16 cellular contexts compared by ENCODE assay signal in genomic region chr2:39179974-39180960, GRCh38. TPM values are rescaled to one million over a fixed set of nuclear protein-coding genes. Genes with fewer than 3 reads are reported as not detected.
DNase-seq lines count a peak whose midpoint lies in the region; ATAC-seq and TF ChIP-seq lines count a peak whose summit lies in the region.
"Had no signal": no experiment of that assay in that cellular context is flagged by ENCODE, and none has a peak within 500 bp of the region (broad histone marks: within the 10 kb centered on the region; RNA-seq: fewer than 3 reads in every experiment).

No MANE protein-coding gene starts in this region.

- no peak overlapping the region for H3K4me3 Mint-ChIP-seq in mesothelial cell of epicardium

- no peaks in the 10 kb centered on the region for H3K79me2 ChIP-seq in SK-N-SH (ENCODE audit: insufficient read depth)

- H3K36me3 ChIP-seq in SK-N-SH (replicated peaks in 1 of 2; ENCODE audit: control insufficient read depth in 1 of 2, insufficient read depth in 2 of 2, low read length in 1 of 2), result peaks cover 4% of the 10 kb centered on the region in 2 experiments
- H3K36me3 ChIP-seq: BLaER1 treated with 17β-estradiol and CSF1 and Interleukin-3, amounts not matched to agents 10 nM and 100 nM had no signal

- WGBS in SK-N-SH (ENCODE audit: low lambda C conversion rate), result 87% methylated on average over 12 of the region's 12 CpGs

- peaks cover 5% of the 10 kb centered on the region for H3K9me3 Mint-ChIP-seq in mesothelial cell of epicardium

- TF ChIP-seq RAD21 in SK-N-SH (IDR thresholded peaks at IDR 0.05; ENCODE audit: low read length), result no peak

- no peak overlapping the region for H3K4me2 ChIP-seq in SK-N-SH
- H3K4me2 ChIP-seq: BLaER1 treated with 17β-estradiol and CSF1 and Interleukin-3, amounts not matched to agents 10 nM and 100 nM; KMS-11 had no signal

- H3F3A ChIP-seq in SK-N-SH (replicated peaks; ENCODE audit: insufficient read depth), result no peaks in the 10 kb centered on the region

- H3K27ac Mint-ChIP-seq in mesothelial cell of epicardium, result peak overlapping the region; percentile 40

- no peak for TF ChIP-seq EP300 in SK-N-SH (IDR thresholded peaks at IDR 0.05; ENCODE audit: borderline replicate concordance in 1 of 2, low read depth in 1 of 2, low read length in 1 of 2)

- H4K20me1 ChIP-seq in SK-N-SH (ENCODE audit: insufficient read depth), result no peaks in the 10 kb centered on the region
- H4K20me1 ChIP-seq: BLaER1 treated with 17β-estradiol and CSF1 and Interleukin-3, amounts not matched to agents 10 nM and 100 nM had no signal

- TF ChIP-seq CTCF in SK-N-SH (IDR thresholded peaks at IDR 0.05), result no peak
- no peak for TF ChIP-seq CTCF in VCaP (conservative IDR thresholded peaks at IDR 0.05)
- TF ChIP-seq CTCF in mesothelial cell of epicardium (IDR thresholded peaks at IDR 0.05; ENCODE audit: unreplicated experiment), result no peak
- no peak for TF ChIP-seq CTCF in foreskin keratinocyte (conservative IDR thresholded peaks at IDR 0.05)

- no peak overlapping the region for H3K4me3 ChIP-seq in SK-N-SH (ENCODE audit: low read depth in 2 of 2, low read length in 1 of 2)
- H3K4me3 ChIP-seq: BLaER1 treated with 17β-estradiol and CSF1 and Interleukin-3, amounts not matched to agents 10 nM and 100 nM had no signal

- no peaks in the 10 kb centered on the region for H3K27me3 Mint-ChIP-seq in mesothelial cell of epicardium (ENCODE audit: low read depth)

- H3K27me3 ChIP-seq in SK-N-SH (ENCODE audit: insufficient read depth) (no peaks in the 10 kb centered on the region), foreskin keratinocyte (peaks cover 9% of the 10 kb centered on the region)
- H3K27me3 ChIP-seq: BLaER1 treated with 17β-estradiol and CSF1 and Interleukin-3, amounts not matched to agents 10 nM and 100 nM had no signal

- CTCF ChIA-PET in SK-N-SH (lab: Yijun Ruan, JAX), result interaction anchor here (1.0 to 1.9 kb wide), 3 partner anchors 12 to 121 kb away, joined by 3 to 9 read pairs (median 4); no protein-coding TSS in a partner anchor

- POLR2A ChIA-PET in SK-N-SH (lab: Yijun Ruan, JAX), result interaction anchor here (0.8 kb wide), 1 partner anchor 13 kb away, joined by 3 read pairs; no protein-coding TSS in a partner anchor

- peaks cover 10% of the 10 kb centered on the region for H3K4me1 Mint-ChIP-seq in mesothelial cell of epicardium

- no peak for ATAC-seq in SK-N-SH treated with all-trans-retinoic acid at 6 μM for 48 hours
- ATAC-seq in foreskin keratinocyte, result no peak
- no peak for ATAC-seq in HG03432 (IDR thresholded peaks at IDR 0.05; ENCODE audit: unreplicated experiment)
- ATAC-seq in HG03442 (IDR thresholded peaks at IDR 0.05; ENCODE audit: unreplicated experiment), result no peak

- no peaks in the 10 kb centered on the region for H3K36me3 Mint-ChIP-seq in mesothelial cell of epicardium

- H3K9me3 ChIP-seq in SK-N-SH, result no peaks in the 10 kb centered on the region
- H3K9me3 ChIP-seq: BLaER1 treated with 17β-estradiol and CSF1 and Interleukin-3, amounts not matched to agents 10 nM and 100 nM had no signal

- DNase-seq in SK-N-SH (peak; percentile 57), mesothelial cell of epicardium (ENCODE audit: low spot score in 2 of 2, unreplicated experiment in 2 of 2) (no peak), foreskin keratinocyte (no peak), CD1c-positive myeloid dendritic cell (ENCODE audit: extremely low spot score) (no peak)
- DNase-seq: DMS153; MM.1S; NCI-H1105; NCI-H187 treated with DMSO at 0.1 percent for 48 hours; NCI-H526 treated with DMSO at 0.1 percent for 48 hours; NK-92 treated with Interleukin-12 subunit alpha and Interleukin-12 subunit beta, amount 100 ng/mL, for 24 hours had no signal

- no peak overlapping the region for H2AFZ ChIP-seq in SK-N-SH (ENCODE audit: low read depth)

- peaks cover 0 to 11% of the 10 kb centered on the region in 2 experiments; a peak in 1 of 4 replicates for H3K4me1 ChIP-seq in SK-N-SH (ENCODE audit: control insufficient read depth in 1 of 2, insufficient read depth in 2 of 2, low read depth in 1 of 2, low read length in 1 of 2)
- no peaks in the 10 kb centered on the region for H3K4me1 ChIP-seq in foreskin keratinocyte
- H3K4me1 ChIP-seq: BLaER1 treated with 17β-estradiol and CSF1 and Interleukin-3, amounts not matched to agents 10 nM and 100 nM had no signal

- H3K27ac ChIP-seq in SK-N-SH (ENCODE audit: low read depth in 2 of 2, low read length in 1 of 2), result no peak overlapping the region
- peak overlapping the region; percentile 60 for H3K27ac ChIP-seq in VCaP
- no peak overlapping the region for H3K27ac ChIP-seq in foreskin keratinocyte
- H3K27ac ChIP-seq: BLaER1 treated with 17β-estradiol and CSF1 and Interleukin-3, amounts not matched to agents 10 nM and 100 nM; KMS-11 had no signal

- H3K9me2 ChIP-seq in SK-N-SH, result no peaks in the 10 kb centered on the region

- no peak overlapping the region for H3K9ac ChIP-seq in SK-N-SH
- H3K9ac ChIP-seq: BLaER1 treated with 17β-estradiol and CSF1 and Interleukin-3, amounts not matched to agents 10 nM and 100 nM; KMS-11 had no signal

TF ChIP-seq in SK-N-SH, 30 proteins besides CTCF, POLR2A, EP300 and RAD21 (continues in another document):
- TF ChIP-seq RCOR1 (IDR thresholded peaks at IDR 0.05; ENCODE audit: low read length) (no peak), MEF2A (IDR thresholded peaks at IDR 0.05; ENCODE audit: borderline replicate concordance, low read depth) (no peak), REST (IDR thresholded peaks at IDR 0.05; ENCODE audit: low read depth, low read length) (no peak), SIN3A (IDR thresholded peaks at IDR 0.05; ENCODE audit: borderline replicate concordance, low read depth, low read length) (no peak), EZH2phosphoT487 (IDR thresholded peaks at IDR 0.05; ENCODE audit: borderline replicate concordance, low read depth) (no peak)

TF ChIP-seq in SK-N-SH treated with all-trans-retinoic acid at 6 μM for 48 hours, 23 proteins besides CTCF, POLR2A, EP300 and RAD21 (continues in another document):
- no peak for TF ChIP-seq RARB (CRISPR knock-in tag; IDR thresholded peaks at IDR 0.05)
- no peak for TF ChIP-seq ZNF565 (CRISPR knock-in tag; conservative IDR thresholded peaks at IDR 0.05; ENCODE audit: low read depth)
- no peak for TF ChIP-seq ARNTL (CRISPR knock-in tag; IDR thresholded peaks at IDR 0.05; ENCODE audit: borderline replicate concordance, low read depth)
- TF ChIP-seq CREB5 (CRISPR knock-in tag; IDR thresholded peaks at IDR 0.05; ENCODE audit: low read depth), result no peak
- no peak for TF ChIP-seq ZFP30 (CRISPR knock-in tag; IDR thresholded peaks at IDR 0.05)
- TF ChIP-seq SNAI2 (CRISPR knock-in tag; IDR thresholded peaks at IDR 0.05), result no peak
- no peak for TF ChIP-seq OSR1 (CRISPR knock-in tag; IDR thresholded peaks at IDR 0.05)
- TF ChIP-seq CSDC2 (CRISPR knock-in tag; IDR thresholded peaks at IDR 0.05), result no peak
- no peak for TF ChIP-seq TSHZ2 (CRISPR knock-in tag; IDR thresholded peaks at IDR 0.05)
- no peak for TF ChIP-seq ESRRG (CRISPR knock-in tag; IDR thresholded peaks at IDR 0.05)

RNA-seq across cellular contexts. Expression of gene SOS1, which starts 59.4 kb away (rescaled TPM):
- polyA plus RNA-seq in SK-N-SH (2012; rRNA removed) (12.8 and 14.6 TPM in 2 replicates), foreskin keratinocyte (2.9 and 3.3 TPM in 2 replicates)
- 10.8 and 12.0 TPM in 2 replicates for polyA plus RNA-seq in SK-N-SH (2012; cell fraction: cytosol; rRNA removed)
- 9.7 and 30.1 TPM in 2 replicates for polyA plus RNA-seq in SK-N-SH (2012; cell fraction: nucleus; rRNA removed)
- total RNA-seq in mesothelial cell of epicardium (47.6 to 54.5 TPM (median 53.0 TPM) in 3 replicates), foreskin keratinocyte (18.4 and 21.1 TPM in 2 replicates)
